In the genomic region with DNA sequence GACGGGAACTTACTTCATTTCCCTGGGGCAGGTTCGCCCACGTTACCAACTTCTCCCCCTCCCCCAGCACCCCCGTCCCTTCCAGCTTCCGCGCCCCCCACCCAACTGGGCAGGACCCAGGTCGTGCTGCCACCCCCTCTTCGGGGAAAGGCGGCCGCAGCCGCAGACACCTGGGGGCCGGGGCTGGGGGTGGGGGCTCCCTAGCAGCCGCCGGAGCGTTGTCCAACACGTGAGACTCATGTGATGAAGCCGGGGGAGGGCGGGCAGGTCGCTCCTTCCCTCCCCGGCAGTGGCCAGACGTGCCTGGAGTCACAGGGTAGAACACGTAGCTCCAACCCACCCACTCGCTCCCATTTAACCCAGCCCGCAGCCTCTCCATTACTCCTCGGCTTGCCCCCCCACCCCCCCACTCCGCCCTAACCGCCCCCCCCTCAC, we compare ENCODE assay signal across 8 cellular contexts. TPM values are rescaled to one million over a fixed set of nuclear protein-coding genes. Genes with fewer than 3 reads are reported as not detected.
DNase-seq lines count a peak whose midpoint lies in the region; ATAC-seq lines count a peak whose summit lies in the region.

No MANE protein-coding gene starts in this region.

- DNase-seq in 8988T (peak; percentile 78), NCI-H345 (lab: John Stamatoyannopoulos, UW) (peak; percentile 89), cerebellum (ENCODE audit: low spot score) (peak; percentile 76)
- peak; percentile 75 to 81 for DNase-seq in stimulated activated CD4-positive, alpha-beta T cell treated with anti-CD3 and anti-CD28 coated beads, Interleukin-1b, Interleukin-23, amount 100 ng/mL, for 4 hours (ENCODE audit: low read depth in 2 of 2)

- ATAC-seq in GM18508 (IDR thresholded peaks at IDR 0.05; ENCODE audit: insufficient read depth, unreplicated experiment) (peak; percentile 29), HG03025 (IDR thresholded peaks at IDR 0.05; ENCODE audit: low FRiP score, unreplicated experiment) (peak; percentile 37)
- peak; percentile 64 to 67 for ATAC-seq in activated CD4-positive, CD25-positive, alpha-beta regulatory T cell treated with anti-CD3 and anti-CD28 coated beads, Interleukin-2, amount 50 U/mL, for 24 hours

- peak overlapping the region; percentile 92 for H3K27ac ChIP-seq in layer of hippocampus (ENCODE audit: low read depth, low read length)

- no peaks in the 10 kb centered on the region for H3K27me3 ChIP-seq in layer of hippocampus (ENCODE audit: control insufficient read depth, insufficient read depth, low read length)

RNA-seq across cellular contexts. Expression of gene BHLHE40, which starts 0.3 kb away (rescaled TPM):
- 6.5 TPM for total RNA-seq in cerebellum

Comparison
In these comparisons a context has a peak if more than half of its experiments do, and no peak if none do; other contexts are left out.
1. Peak in every context shown above with its lines: DNase-seq, ATAC-seq and H3K27ac ChIP-seq.